ENCODE assay signal across 9 cellular contexts in the genomic region with DNA sequence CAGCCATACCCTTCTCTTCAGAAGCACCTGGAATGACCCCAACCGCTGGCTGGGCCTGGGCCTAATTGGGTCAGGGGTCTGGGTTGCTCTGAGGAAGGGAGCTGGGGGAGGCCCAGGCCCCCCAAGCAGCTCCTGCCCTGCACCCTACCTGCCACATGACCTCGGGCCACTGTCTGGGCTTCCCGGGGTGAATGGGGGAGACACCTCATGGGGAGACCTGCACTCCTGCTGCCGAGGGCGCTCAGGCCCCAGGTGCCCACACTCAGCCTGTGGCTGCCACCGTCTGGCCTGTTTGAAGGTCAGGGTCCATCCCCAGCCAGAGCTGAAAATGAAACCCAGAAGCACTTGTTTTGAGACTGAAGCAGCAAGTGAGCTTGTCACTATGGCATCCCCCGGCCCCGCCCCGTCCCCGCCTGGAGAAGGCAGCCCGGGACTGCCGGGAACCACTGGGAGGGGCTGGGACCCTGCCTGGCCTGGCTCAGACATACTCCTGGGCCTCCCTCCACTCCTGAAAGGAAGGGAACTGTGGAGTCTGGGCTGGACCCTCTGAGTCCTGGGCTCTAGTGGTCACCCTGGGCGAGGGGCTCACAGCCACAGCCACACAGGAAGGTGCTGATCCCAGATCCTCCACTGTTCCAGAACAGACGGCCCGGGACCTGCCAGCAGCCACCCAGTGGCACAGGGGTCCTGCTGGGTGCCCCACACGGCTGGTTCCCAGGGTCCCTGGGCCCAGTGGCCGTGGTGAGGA. TPM values are rescaled to one million over a fixed set of nuclear protein-coding genes. Genes with fewer than 3 reads are reported as not detected.
A peak's percentile ranks its signal among the peaks of the same experiment; 100 is the strongest.
DNase-seq lines count a peak whose midpoint lies in the region; ATAC-seq and TF ChIP-seq lines count a peak whose summit lies in the region.
"Had no signal": no experiment of that assay in that cellular context is flagged by ENCODE, and none has a peak within 500 bp of the region (broad histone marks: within the 10 kb centered on the region; RNA-seq: fewer than 3 reads in every experiment).

No MANE protein-coding gene starts in this region.

- POLR2A ChIA-PET in activated CD4-positive, alpha-beta memory T cell treated with anti-CD3 and anti-CD28 coated beads for 36 hours (lab: Charles Lee) = no interaction called here

- H3K4me3 Mint-ChIP-seq in CD14-positive monocyte = no peak overlapping the region
- no peak overlapping the region for H3K4me3 Mint-ChIP-seq in activated CD4-positive, alpha-beta memory T cell treated with anti-CD3 and anti-CD28 coated beads for 36 hours

- peaks cover 6 to 36% of the 10 kb centered on the region in 2 donors for H3K36me3 ChIP-seq in lung (ENCODE audit: control insufficient read depth in 2 of 2, insufficient read depth in 2 of 2, low read length in 2 of 2)

- WGBS in lung, 2 donors = 37 to 58% methylated on average over 17 of the region's 17 CpGs

- CTCF ChIA-PET in activated CD4-positive, alpha-beta memory T cell treated with anti-CD3 and anti-CD28 coated beads for 36 hours (lab: Charles Lee) = no interaction called here

- H3K27ac ChIP-seq in lung (ENCODE audit: low read depth in 1 of 2, low read length in 1 of 2) = peak overlapping the region in 1 of 2 donors; percentile 54
- H3K27ac ChIP-seq: epithelial cell of prostate had no signal

- H3K36me3 Mint-ChIP-seq in CD14-positive monocyte = peaks cover 7 to 13% of the 10 kb centered on the region in 2 donors
- H3K36me3 Mint-ChIP-seq in activated CD4-positive, alpha-beta memory T cell treated with anti-CD3 and anti-CD28 coated beads for 36 hours = no peaks in the 10 kb centered on the region

- TF ChIP-seq CTCF in lung (IDR thresholded peaks at IDR 0.05; ENCODE audit: control extremely low read depth, extremely low read depth) (no peak), CD14-positive monocyte (IDR thresholded peaks at IDR 0.05) (no peak)

- peaks cover 6% of the 10 kb centered on the region in 2 donors for H3K4me1 ChIP-seq in lung (ENCODE audit: control insufficient read depth in 2 of 2, insufficient read depth in 2 of 2, low read length in 2 of 2)

- ATAC-seq in lung (ENCODE audit: insufficient read depth, low FRiP score) = no peak

- H3K9me3 ChIP-seq in lung (ENCODE audit: control insufficient read depth in 2 of 2, insufficient read depth in 1 of 2, low read length in 1 of 2) = no peaks in the 10 kb centered on the region

- intact Hi-C loops in CD14-positive monocyte (cut with micrococcal nuclease) = loop anchor here in 1 of 2 donors (5.0 kb wide), 1 partner anchor 49 kb away; no protein-coding TSS in a partner anchor
- intact Hi-C loops in activated CD4-positive, alpha-beta memory T cell treated with anti-CD3 and anti-CD28 coated beads for 36 hours (cut with micrococcal nuclease) = no loop called here

- peaks cover 0 to 2% (median 0%) of the 10 kb centered on the region in 3 donors for H3K27me3 Mint-ChIP-seq in CD14-positive monocyte (ENCODE audit: low read depth in 3 of 3)
- H3K27me3 Mint-ChIP-seq in activated CD4-positive, alpha-beta memory T cell treated with anti-CD3 and anti-CD28 coated beads for 36 hours = no peaks in the 10 kb centered on the region

- H3K9me3 Mint-ChIP-seq in CD14-positive monocyte = no peaks in the 10 kb centered on the region
- H3K9me3 Mint-ChIP-seq in activated CD4-positive, alpha-beta memory T cell treated with anti-CD3 and anti-CD28 coated beads for 36 hours = no peaks in the 10 kb centered on the region

- no peaks in the 10 kb centered on the region for H3K27me3 ChIP-seq in lung (ENCODE audit: control insufficient read depth, insufficient read depth)

- H3K4me3 ChIP-seq in lung = no peak overlapping the region

- DNase-seq in SHP77 (lab: John Stamatoyannopoulos, UW) (peak; percentile 18 to 38), SHP77 treated with DMSO at 0.1 percent for 48 hours (lab: John Stamatoyannopoulos, UW) (no peak), dedifferentiated amniotic fluid mesenchymal stem cell (ENCODE audit: extremely low spot score) (peak; percentile 63), lung (ENCODE audit: low spot score) (peak; percentile 70), NCI-H1092 (lab: John Stamatoyannopoulos, UW) (no peak), CD14-positive monocyte (ENCODE audit: low spot score) (no peak)
- DNase-seq in activated CD4-positive, CD25-positive, alpha-beta regulatory T cell treated with anti-CD3 and anti-CD28 coated beads, Interleukin-2, amount 50 U/mL, for 72 hours = no peak
- DNase-seq in activated CD4-positive, alpha-beta memory T cell treated with anti-CD3 and anti-CD28 coated beads for 36 hours = no peak

- H3K4me1 Mint-ChIP-seq in CD14-positive monocyte = peaks cover 13% of the 10 kb centered on the region
- H3K4me1 Mint-ChIP-seq in activated CD4-positive, alpha-beta memory T cell treated with anti-CD3 and anti-CD28 coated beads for 36 hours (ENCODE audit: low read depth) = peaks cover 1% of the 10 kb centered on the region

- H3K27ac Mint-ChIP-seq in CD14-positive monocyte = no peak overlapping the region
- no peak overlapping the region for H3K27ac Mint-ChIP-seq in activated CD4-positive, alpha-beta memory T cell treated with anti-CD3 and anti-CD28 coated beads for 36 hours

RNA-seq across cellular contexts. Expression of gene MICALL2, which starts 7.4 kb away (rescaled TPM):
- 10 to 100 TPM; 19.0 to 70.6 TPM for total RNA-seq in lung
- polyA plus RNA-seq in lung (10 to 100 TPM; 31.8 to 50.1 TPM), CD14-positive monocyte (under 1 TPM; 0.14 to 0.72 TPM)
- total RNA-seq in activated CD4-positive, alpha-beta memory T cell treated with anti-CD3 and anti-CD28 coated beads for 36 hours = 1 to 10 TPM; 4.3 to 6.0 TPM

RNA-seq across cellular contexts. Expression of gene INTS1, which starts 37.5 kb away (rescaled TPM):
- total RNA-seq in lung = 100 to 1,000 TPM in 1 of 2 donors, 10 to 100 TPM in 1; 31.2 to 121 TPM
- polyA plus RNA-seq in lung (10 to 100 TPM; 45.8 to 46.2 TPM), CD14-positive monocyte (1 to 10 TPM; 5.5 to 7.3 TPM)
- 10 to 100 TPM; 86.4 to 92.5 TPM for total RNA-seq in activated CD4-positive, alpha-beta memory T cell treated with anti-CD3 and anti-CD28 coated beads for 36 hours

Comparison
In these comparisons a context has a peak if more than half of its experiments do, and no peak if none do; other contexts are left out.
1. DNase-seq: peak in SHP77 (2 of 2), dedifferentiated amniotic fluid mesenchymal stem cell (single experiment) and lung (single experiment); none in SHP77 treated with DMSO at 0.1 percent for 48 hours (single experiment), NCI-H1092 (single experiment), activated CD4-positive, CD25-positive, alpha-beta regulatory T cell treated with anti-CD3 and anti-CD28 coated beads, Interleukin-2, amount 50 U/mL, for 72 hours (single experiment), CD14-positive monocyte (single experiment) and activated CD4-positive, alpha-beta memory T cell treated with anti-CD3 and anti-CD28 coated beads for 36 hours (single experiment).